Comparison of ENCODE assay signal across 10 cellular contexts in the genomic region with DNA sequence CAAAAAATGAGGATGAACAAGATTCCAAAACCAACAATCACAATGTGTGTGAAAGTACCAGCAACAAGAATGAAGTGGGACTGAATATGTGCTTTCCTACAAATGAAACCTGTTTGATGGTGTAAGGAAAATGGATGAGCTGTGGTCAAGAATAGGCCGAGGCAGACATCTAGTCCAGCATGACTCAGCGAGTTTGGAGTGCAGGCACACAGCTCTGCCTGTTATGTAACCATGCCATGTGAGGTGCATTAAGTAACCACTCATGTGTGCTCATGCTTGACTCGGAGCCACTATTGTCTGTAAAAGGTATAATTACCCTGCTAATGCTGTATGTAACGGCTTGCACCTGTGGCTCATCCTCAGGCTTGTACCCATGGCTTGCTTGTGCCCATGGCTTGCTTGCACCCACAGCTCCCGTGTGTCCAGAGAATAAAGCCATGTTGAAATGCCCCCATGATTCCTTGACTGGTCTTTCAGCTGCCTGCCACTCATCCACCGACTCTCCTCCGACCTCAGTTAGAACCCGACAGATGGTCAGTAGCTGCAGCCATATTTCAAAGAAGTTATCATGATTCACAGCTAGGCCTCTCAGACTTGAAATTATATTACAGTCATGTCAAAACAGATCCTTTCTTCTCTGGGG.
DNase-seq lines count a peak whose midpoint lies in the region; ATAC-seq lines count a peak whose summit lies in the region.
"Had no signal": no experiment of that assay in that cellular context is flagged by ENCODE, and none has a peak within 500 bp of the region (broad histone marks: within the 10 kb centered on the region; RNA-seq: fewer than 3 reads in every experiment).

No MANE protein-coding gene starts in this region.

- CTCF ChIA-PET in activated naive CD4-positive, alpha-beta T cell treated with anti-CD3 and anti-CD28 coated beads for 36 hours (lab: Charles Lee), result interaction anchor here (0.6 to 1.1 kb wide), 3 partner anchors 19 to 281 kb away, joined by 3 read pairs; no protein-coding TSS in a partner anchor

- no peak for ATAC-seq in stimulated activated memory B cell treated with anti-CD40 and anti-IgM and Interleukin-4, amounts not matched to agents 10 μg/mL and 1 μg/mL and 100 μg/mL, for 72 hours
- ATAC-seq: mucosa of descending colon had no signal

- H3K27me3 Mint-ChIP-seq in activated naive CD4-positive, alpha-beta T cell treated with anti-CD3 and anti-CD28 coated beads for 36 hours (ENCODE audit: low read depth), result no peaks in the 10 kb centered on the region
- H3K27me3 Mint-ChIP-seq in stimulated activated memory B cell treated with anti-CD40 and anti-IgM and Interleukin-4, amounts not matched to agents 10 μg/mL and 1 μg/mL and 100 μg/mL, for 72 hours, result no peaks in the 10 kb centered on the region

- peaks cover 44% of the 10 kb centered on the region for H3K36me3 Mint-ChIP-seq in activated naive CD4-positive, alpha-beta T cell treated with anti-CD3 and anti-CD28 coated beads for 36 hours (ENCODE audit: low read depth)
- peaks cover 36% of the 10 kb centered on the region for H3K36me3 Mint-ChIP-seq in stimulated activated memory B cell treated with anti-CD40 and anti-IgM and Interleukin-4, amounts not matched to agents 10 μg/mL and 1 μg/mL and 100 μg/mL, for 72 hours

- intact Hi-C loops in activated naive CD4-positive, alpha-beta T cell treated with anti-CD3 and anti-CD28 coated beads for 36 hours (cut with micrococcal nuclease), result loop anchor here (10.0 kb wide), 1 partner anchor 387 kb away; the partner anchor contains the start of gene MAP3K7

- H3K4me3 Mint-ChIP-seq in activated naive CD4-positive, alpha-beta T cell treated with anti-CD3 and anti-CD28 coated beads for 36 hours, result no peak overlapping the region
- no peak overlapping the region for H3K4me3 Mint-ChIP-seq in stimulated activated memory B cell treated with anti-CD40 and anti-IgM and Interleukin-4, amounts not matched to agents 10 μg/mL and 1 μg/mL and 100 μg/mL, for 72 hours

- H3K4me1 Mint-ChIP-seq in activated naive CD4-positive, alpha-beta T cell treated with anti-CD3 and anti-CD28 coated beads for 36 hours (ENCODE audit: low read depth), result peaks cover 92% of the 10 kb centered on the region
- H3K4me1 Mint-ChIP-seq in stimulated activated memory B cell treated with anti-CD40 and anti-IgM and Interleukin-4, amounts not matched to agents 10 μg/mL and 1 μg/mL and 100 μg/mL, for 72 hours, result peaks cover 41% of the 10 kb centered on the region

- peaks cover 17% of the 10 kb centered on the region for H3K9me3 Mint-ChIP-seq in activated naive CD4-positive, alpha-beta T cell treated with anti-CD3 and anti-CD28 coated beads for 36 hours
- H3K9me3 Mint-ChIP-seq in stimulated activated memory B cell treated with anti-CD40 and anti-IgM and Interleukin-4, amounts not matched to agents 10 μg/mL and 1 μg/mL and 100 μg/mL, for 72 hours, result peaks cover 5% of the 10 kb centered on the region

- H3K27ac Mint-ChIP-seq in activated naive CD4-positive, alpha-beta T cell treated with anti-CD3 and anti-CD28 coated beads for 36 hours, result peak overlapping the region; percentile 80
- peak overlapping the region; percentile 55 for H3K27ac Mint-ChIP-seq in stimulated activated memory B cell treated with anti-CD40 and anti-IgM and Interleukin-4, amounts not matched to agents 10 μg/mL and 1 μg/mL and 100 μg/mL, for 72 hours

- peak; percentile 47 for DNase-seq in activated naive CD4-positive, alpha-beta T cell treated with anti-CD3 and anti-CD28 coated beads for 36 hours
- no peak for DNase-seq in activated naive CD4-positive, alpha-beta T cell (lab: John Stamatoyannopoulos, UW)
- DNase-seq in NCI-H510A treated with DMSO at 0.1 percent for 48 hours (lab: John Stamatoyannopoulos, UW), result peak; percentile 50
- DNase-seq in fibroblast of gingiva (ENCODE audit: low read depth), result peak; percentile 33
- no peak for DNase-seq in activated CD8-positive, alpha-beta memory T cell treated with anti-CD3 and anti-CD28 coated beads, Interleukin-2, amount 50 U/mL, for 4 hours
- no peak for DNase-seq in dermis blood vessel endothelial cell
- DNase-seq in medulla oblongata (ENCODE audit: extremely low spot score), result no peak
- DNase-seq: COR-L47, mucosa of descending colon had no signal

Comparison
In these comparisons a context has a peak if more than half of its experiments do, and no peak if none do; other contexts are left out.
1. DNase-seq: peak in activated naive CD4-positive, alpha-beta T cell treated with anti-CD3 and anti-CD28 coated beads for 36 hours (single experiment), NCI-H510A treated with DMSO at 0.1 percent for 48 hours (single experiment) and fibroblast of gingiva (single experiment); none in activated naive CD4-positive, alpha-beta T cell (0 of 4), activated CD8-positive, alpha-beta memory T cell treated with anti-CD3 and anti-CD28 coated beads, Interleukin-2, amount 50 U/mL, for 4 hours (single experiment), dermis blood vessel endothelial cell (single experiment) and medulla oblongata (single experiment).